In the genomic region with DNA sequence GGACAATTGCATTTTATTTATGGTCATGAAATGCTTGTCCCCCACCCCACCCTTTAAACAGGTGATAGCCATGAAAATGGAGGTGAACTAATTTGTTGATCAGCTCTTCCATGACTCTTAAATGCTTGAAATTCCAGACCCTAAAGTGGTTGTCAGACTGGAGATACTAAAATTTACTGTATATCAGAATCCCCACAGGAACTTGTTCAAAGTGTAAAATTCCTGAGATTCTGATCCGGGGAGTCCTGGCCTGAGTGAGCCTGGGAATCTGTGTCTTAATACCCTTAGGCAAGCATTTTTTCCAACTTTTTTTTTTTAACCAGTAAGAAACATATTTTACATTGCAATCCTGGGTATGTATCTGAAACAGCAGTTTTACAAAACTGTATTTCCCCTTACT, we compare ENCODE assay signal across 12 cellular contexts. TPM values are rescaled to one million over a fixed set of nuclear protein-coding genes. Genes with fewer than 3 reads are reported as not detected.
A peak's percentile ranks its signal among the peaks of the same experiment; 100 is the strongest.
DNase-seq lines count a peak whose midpoint lies in the region; TF ChIP-seq lines count a peak whose summit lies in the region.
"Had no signal": no experiment of that assay in that cellular context is flagged by ENCODE, and none has a peak within 500 bp of the region (broad histone marks: within the 10 kb centered on the region; RNA-seq: fewer than 3 reads in every experiment).

No MANE protein-coding gene starts in this region.

- peaks cover 68% of the 10 kb centered on the region for H3K4me1 Mint-ChIP-seq in HFFc6 (ENCODE audit: low read depth)
- peaks cover 52% of the 10 kb centered on the region for H3K4me1 Mint-ChIP-seq in glutamatergic neuron (ENCODE audit: low read depth, unreplicated experiment)

- H3K27ac Mint-ChIP-seq in HFFc6 (peak overlapping the region; percentile 88), glutamatergic neuron (ENCODE audit: unreplicated experiment) (peak overlapping the region; percentile 88)
- H3K27ac Mint-ChIP-seq: activated CD4-positive, alpha-beta memory T cell treated with anti-CD3 and anti-CD28 coated beads for 36 hours; T-helper 17 cell had no signal

- no peaks in the 10 kb centered on the region for H3K9me3 Mint-ChIP-seq in HFFc6
- peaks cover 3% of the 10 kb centered on the region for H3K9me3 Mint-ChIP-seq in glutamatergic neuron (ENCODE audit: unreplicated experiment)
- H3K9me3 Mint-ChIP-seq: activated CD4-positive, alpha-beta memory T cell treated with anti-CD3 and anti-CD28 coated beads for 36 hours had no signal

- H3K9ac ChIP-seq in subcutaneous abdominal adipose tissue (ENCODE audit: low read length in 5 of 5): peak overlapping the region in 1 of 5 donors; percentile 25

- H3K36me3 Mint-ChIP-seq in HFFc6 (ENCODE audit: low read depth) (peaks cover 55% of the 10 kb centered on the region), glutamatergic neuron (ENCODE audit: unreplicated experiment) (no peaks in the 10 kb centered on the region)

- H3K27ac ChIP-seq in subcutaneous abdominal adipose tissue (ENCODE audit: low read depth, low read length): peak overlapping the region; percentile 12
- H3K27ac ChIP-seq: ovary had no signal

- no peak for TF ChIP-seq CTCF in HFFc6 (IDR thresholded peaks at IDR 0.05)
- TF ChIP-seq CTCF in glutamatergic neuron (IDR thresholded peaks at IDR 0.05; ENCODE audit: partially characterized antibody, unreplicated experiment): no peak
- TF ChIP-seq CTCF in GM10248 (IDR thresholded peaks at IDR 0.05; ENCODE audit: control extremely low read depth, extremely low read depth, low read depth, missing control alignments): no peak

- peak overlapping the region in 1 of 5 donors; percentile 6 for H3K4me3 ChIP-seq in subcutaneous abdominal adipose tissue (ENCODE audit: low read depth in 1 of 5, low read length in 5 of 5)
- H3K4me3 ChIP-seq: ovary had no signal

- CTCF ChIA-PET in GM10248 (lab: Yijun Ruan, JAX): interaction anchor here (0.6 to 2.4 kb wide), 4 partner anchors 11 to 86 kb away, joined by 3 to 7 read pairs (median 5); a partner anchor contains a TSS

- DNase-seq in HFFc6: peak; percentile 79
- DNase-seq in astrocyte of the hippocampus (ENCODE audit: low read depth, low spot score): peak; percentile 53
- no peak for DNase-seq in glutamatergic neuron
- no peak for DNase-seq in UCSD-AML1 (lab: John Stamatoyannopoulos, UW; ENCODE audit: unreplicated experiment)
- DNase-seq in hippocampal formation (lab: John Stamatoyannopoulos, UW): no peak
- no peak for DNase-seq in GM10248 (ENCODE audit: extremely low spot score)
- DNase-seq: activated CD4-positive, alpha-beta memory T cell treated with anti-CD3 and anti-CD28 coated beads for 36 hours; activated effector memory CD4-positive, alpha-beta T cell treated with anti-CD3 and anti-CD28 coated beads, Interleukin-2, amount 50 U/mL, for 16 hours; left ventricle myocardium superior; ovary; T-helper 17 cell had no signal

- POLR2A ChIA-PET in GM10248 (lab: Yijun Ruan, JAX): no interaction called here

- H3K27me3 Mint-ChIP-seq in HFFc6 (ENCODE audit: insufficient read depth) (peaks cover 3% of the 10 kb centered on the region), glutamatergic neuron (ENCODE audit: unreplicated experiment) (peaks cover 6% of the 10 kb centered on the region)
- H3K27me3 Mint-ChIP-seq: activated CD4-positive, alpha-beta memory T cell treated with anti-CD3 and anti-CD28 coated beads for 36 hours; T-helper 17 cell had no signal

- H3K9me3 ChIP-seq in subcutaneous abdominal adipose tissue (ENCODE audit: control insufficient read depth in 5 of 5, low read length in 5 of 5): no peaks in the 10 kb centered on the region
- H3K9me3 ChIP-seq: ovary had no signal

- H3K36me3 ChIP-seq in subcutaneous abdominal adipose tissue (ENCODE audit: control insufficient read depth in 5 of 5, insufficient read depth in 5 of 5, low read length in 5 of 5): peaks cover 7 to 32% (median 26%) of the 10 kb centered on the region in 5 donors
- H3K36me3 ChIP-seq: ovary had no signal

- no peaks in the 10 kb centered on the region for H3K27me3 ChIP-seq in subcutaneous abdominal adipose tissue (ENCODE audit: control insufficient read depth in 5 of 5, insufficient read depth in 4 of 5, low read length in 5 of 5)
- H3K27me3 ChIP-seq: ovary had no signal

- peaks cover 2 to 57% (median 38%) of the 10 kb centered on the region in 5 donors for H3K4me1 ChIP-seq in subcutaneous abdominal adipose tissue (ENCODE audit: control insufficient read depth in 5 of 5, insufficient read depth in 5 of 5, low read length in 5 of 5)

- H3K4me3 Mint-ChIP-seq in HFFc6 (peak overlapping the region; percentile 64), glutamatergic neuron (ENCODE audit: unreplicated experiment) (peak overlapping the region; percentile 82)
- H3K4me3 Mint-ChIP-seq: activated CD4-positive, alpha-beta memory T cell treated with anti-CD3 and anti-CD28 coated beads for 36 hours; T-helper 17 cell had no signal

RNA-seq across cellular contexts. Expression of a gene that starts 4.7 kb away (rescaled TPM):
- total RNA-seq in HFFc6 (2021; fragmentation: NEBNext Ultra II Directional; extraction: Animal tissue kit (Norgen Biotek cat#: 25700)): 10 to 100 TPM; 58.4 to 71.6 (median 67.9) TPM
- 47.8 TPM for total RNA-seq in glutamatergic neuron (ENCODE audit: unreplicated experiment)

RNA-seq across cellular contexts. Expression of a gene that starts 4.9 kb away (rescaled TPM):
- total RNA-seq in HFFc6 (2021; fragmentation: NEBNext Ultra II Directional; extraction: Animal tissue kit (Norgen Biotek cat#: 25700)): 10 to 100 TPM in 5 of 6 experiments, 1 to 10 TPM in 1; 9.7 to 15.7 (median 12.7) TPM
- 32.8 TPM for total RNA-seq in glutamatergic neuron (ENCODE audit: unreplicated experiment)

Comparison
In these comparisons a context has a peak if more than half of its experiments do, and no peak if none do; other contexts are left out.
1. DNase-seq: peak in HFFc6 (single experiment) and astrocyte of the hippocampus (single experiment); none in glutamatergic neuron (single experiment), UCSD-AML1 (single experiment), hippocampal formation (0 of 2) and GM10248 (single experiment).